Comparison of ENCODE assay signal across 8 cellular contexts in genomic region chr11:116773203-116774112, GRCh38. TPM values are rescaled to one million over a fixed set of nuclear protein-coding genes. Genes with fewer than 3 reads are reported as not detected.
DNase-seq lines count a peak whose midpoint lies in the region; ATAC-seq, FAIRE-seq and TF ChIP-seq lines count a peak whose summit lies in the region.

No MANE protein-coding gene starts in this region.

- WGBS in esophagus squamous epithelium, 2 donors, result 6 to 8% methylated on average over 14 to 15 of the region's 25 CpGs

- H3K36me3 ChIP-seq in BJ (ENCODE audit: control insufficient read depth, insufficient read depth, low read length) (peaks cover 4% of the 10 kb centered on the region), esophagus squamous epithelium (peaks cover 5 to 43% (median 10%) of the 10 kb centered on the region in 3 donors), neural cell (ENCODE audit: insufficient read depth, low read length) (no peaks in the 10 kb centered on the region)

- peak overlapping the region; percentile 90 to 96 (median 92) for H3K27ac ChIP-seq in esophagus squamous epithelium
- H3K27ac ChIP-seq in neural cell (ENCODE audit: low read length), result no peak overlapping the region

- H3K27me3 ChIP-seq in BJ (ENCODE audit: control insufficient read depth, insufficient read depth, low read length) (no peaks in the 10 kb centered on the region), esophagus squamous epithelium (no peaks in the 10 kb centered on the region), neural cell (ENCODE audit: insufficient read depth, low read depth, low read length) (no peaks in the 10 kb centered on the region)

- DNase-seq in BJ (ENCODE audit: low read depth) (no peak), SKM-1 treated with dmso at 0.1 percent for 144 hours (lab: John Stamatoyannopoulos, UW; ENCODE audit: unreplicated experiment) (peak; percentile 75), esophagus squamous epithelium (lab: John Stamatoyannopoulos, UW) (peak; percentile 56), islet precursor cell (no peak), GM19239 (ENCODE audit: insufficient read length, low spot score) (no peak)

- CTCF ChIA-PET in BJ (lab: Yijun Ruan, JAX), result no interaction called here

- H3K79me2 ChIP-seq in neural cell (replicated peaks; ENCODE audit: insufficient read depth, low read length), result peaks cover 16% of the 10 kb centered on the region

- no peaks in the 10 kb centered on the region for H3F3A ChIP-seq in neural cell (ENCODE audit: insufficient read depth, low read length, poor library complexity, severe bottlenecking)

- no peak for TF ChIP-seq POLR2A in esophagus squamous epithelium (IDR thresholded peaks at IDR 0.05)

- H3K4me2 ChIP-seq in neural cell (ENCODE audit: low read length), result peak overlapping the region; percentile 76

- peaks cover 17 to 39% (median 21%) of the 10 kb centered on the region in 3 donors for H3K4me1 ChIP-seq in esophagus squamous epithelium

- no peaks in the 10 kb centered on the region for H3K9me2 ChIP-seq in neural cell (ENCODE audit: insufficient read depth, low read length)

- H3K9ac ChIP-seq in neural cell (ENCODE audit: low read length), result peak overlapping the region; percentile 83

- H2AFZ ChIP-seq in neural cell (ENCODE audit: low read depth, low read length), result no peak overlapping the region

- H4K20me1 ChIP-seq in neural cell (ENCODE audit: insufficient read depth), result no peaks in the 10 kb centered on the region

- no peak for TF ChIP-seq EP300 in neural cell (conservative IDR thresholded peaks at IDR 0.05; ENCODE audit: poor library complexity, severe bottlenecking)

- H3K4me3 ChIP-seq in BJ (ENCODE audit: low read depth, low read length), result peak overlapping the region; percentile 94
- H3K4me3 ChIP-seq in esophagus squamous epithelium, result peak overlapping the region; percentile 59 to 81 (median 76)
- H3K4me3 ChIP-seq in neural cell (ENCODE audit: low read length), result peak overlapping the region; percentile 95

- peak; percentile 40 for ATAC-seq in GM18909 (IDR thresholded peaks at IDR 0.05; ENCODE audit: poor library complexity, unreplicated experiment)
- peak; percentile 31 for ATAC-seq in HG03342 (IDR thresholded peaks at IDR 0.05; ENCODE audit: unreplicated experiment)

- no peak for TF ChIP-seq CTCF in BJ (IDR thresholded peaks at IDR 0.05; ENCODE audit: insufficient read depth, low read depth, low read length)
- peak in 1 of 6 experiments; percentile 7 for TF ChIP-seq CTCF in esophagus squamous epithelium (IDR thresholded peaks at IDR 0.05)
- no peak for TF ChIP-seq CTCF in neural cell (IDR thresholded peaks at IDR 0.05; ENCODE audit: poor library complexity, severe bottlenecking)

- intact Hi-C loops in esophagus squamous epithelium (cut with DNase I), result no loop called here

- no peak for FAIRE-seq in GM19239 (lab: Jason Lieb, UNC)

- no peak for TF ChIP-seq RAD21 in neural cell (conservative IDR thresholded peaks at IDR 0.05)

- H3K9me3 ChIP-seq in esophagus squamous epithelium (no peaks in the 10 kb centered on the region), neural cell (ENCODE audit: low read length) (no peaks in the 10 kb centered on the region)

- POLR2A ChIA-PET in BJ (lab: Charles Lee), result interaction anchor here (0.6 kb wide), 1 partner anchor 15 kb away, joined by 3 read pairs; no protein-coding TSS in a partner anchor

TF ChIP-seq in neural cell, 6 proteins besides CTCF, POLR2A, EP300 and RAD21:
- TF ChIP-seq EZH2 (IDR thresholded peaks at IDR 0.05; ENCODE audit: borderline replicate concordance, insufficient read depth, low read length, poor library complexity, severe bottlenecking) (no peak), POLR2AphosphoS5 (IDR thresholded peaks at IDR 0.05) (no peak), TAF1 (IDR thresholded peaks at IDR 0.05; ENCODE audit: low read depth) (no peak)
- TF ChIP-seq, protein P1, sequence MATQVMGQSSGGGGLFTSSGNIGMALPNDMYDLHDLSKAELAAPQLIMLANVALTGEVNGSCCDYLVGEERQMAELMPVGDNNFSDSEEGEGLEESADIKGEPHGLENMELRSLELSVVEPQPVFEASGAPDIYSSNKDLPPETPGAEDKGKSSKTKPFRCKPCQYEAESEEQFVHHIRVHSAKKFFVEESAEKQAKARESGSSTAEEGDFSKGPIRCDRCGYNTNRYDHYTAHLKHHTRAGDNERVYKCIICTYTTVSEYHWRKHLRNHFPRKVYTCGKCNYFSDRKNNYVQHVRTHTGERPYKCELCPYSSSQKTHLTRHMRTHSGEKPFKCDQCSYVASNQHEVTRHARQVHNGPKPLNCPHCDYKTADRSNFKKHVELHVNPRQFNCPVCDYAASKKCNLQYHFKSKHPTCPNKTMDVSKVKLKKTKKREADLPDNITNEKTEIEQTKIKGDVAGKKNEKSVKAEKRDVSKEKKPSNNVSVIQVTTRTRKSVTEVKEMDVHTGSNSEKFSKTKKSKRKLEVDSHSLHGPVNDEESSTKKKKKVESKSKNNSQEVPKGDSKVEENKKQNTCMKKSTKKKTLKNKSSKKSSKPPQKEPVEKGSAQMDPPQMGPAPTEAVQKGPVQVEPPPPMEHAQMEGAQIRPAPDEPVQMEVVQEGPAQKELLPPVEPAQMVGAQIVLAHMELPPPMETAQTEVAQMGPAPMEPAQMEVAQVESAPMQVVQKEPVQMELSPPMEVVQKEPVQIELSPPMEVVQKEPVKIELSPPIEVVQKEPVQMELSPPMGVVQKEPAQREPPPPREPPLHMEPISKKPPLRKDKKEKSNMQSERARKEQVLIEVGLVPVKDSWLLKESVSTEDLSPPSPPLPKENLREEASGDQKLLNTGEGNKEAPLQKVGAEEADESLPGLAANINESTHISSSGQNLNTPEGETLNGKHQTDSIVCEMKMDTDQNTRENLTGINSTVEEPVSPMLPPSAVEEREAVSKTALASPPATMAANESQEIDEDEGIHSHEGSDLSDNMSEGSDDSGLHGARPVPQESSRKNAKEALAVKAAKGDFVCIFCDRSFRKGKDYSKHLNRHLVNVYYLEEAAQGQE (IDR thresholded peaks at IDR 0.05; ENCODE audit: borderline replicate concordance), result no peak

RNA-seq across cellular contexts. Expression of gene BUD13, which starts 0.7 kb away (rescaled TPM):
- 11.7 and 13.6 TPM in 2 replicates for polyA plus RNA-seq in BJ (2011; rRNA removed)
- 10.8 and 14.3 TPM in 2 replicates for polyA minus RNA-seq in BJ (2011; rRNA and poly(A)+ RNA removed)
- 10 to 100 TPM in 3 of 4 donors, 1 to 10 TPM in 1; 6.0 to 13.9 (median 12.0) TPM for total RNA-seq in esophagus squamous epithelium
- polyA plus RNA-seq in neural cell, result 19.1 and 20.5 TPM in 2 replicates
- 22.6 and 25.6 TPM in 2 replicates for polyA minus RNA-seq in neural cell

RNA-seq across cellular contexts. Expression of gene ZPR1, which starts 14.4 kb away (rescaled TPM):
- polyA plus RNA-seq in BJ (2011; rRNA removed) (51.0 and 63.8 TPM in 2 replicates), neural cell (34.5 and 64.7 TPM in 2 replicates)
- polyA minus RNA-seq in BJ (2011; rRNA and poly(A)+ RNA removed), result 21.0 and 26.4 TPM in 2 replicates
- total RNA-seq in esophagus squamous epithelium, result 10 to 100 TPM; 22.1 to 31.0 (median 26.2) TPM
- polyA minus RNA-seq in neural cell, result 37.3 and 41.6 TPM in 2 replicates

RNA-seq across cellular contexts. Expression of gene APOA5, which starts 18.2 kb away (rescaled TPM):
- polyA plus RNA-seq in BJ (2011; rRNA removed) (not detected in 2 replicates), neural cell (not detected in 2 replicates)
- polyA minus RNA-seq in BJ (2011; rRNA and poly(A)+ RNA removed), result not detected in 2 replicates
- total RNA-seq in esophagus squamous epithelium, result not detected
- polyA minus RNA-seq in neural cell, result not detected in 2 replicates

RNA-seq across cellular contexts. Expression of gene APOA4, which starts 49.6 kb away (rescaled TPM):
- not detected in 2 replicates for polyA plus RNA-seq in BJ (2011; rRNA removed)
- not detected in 2 replicates for polyA minus RNA-seq in BJ (2011; rRNA and poly(A)+ RNA removed)
- not detected for total RNA-seq in esophagus squamous epithelium
- polyA plus RNA-seq in neural cell, result not detected in 2 replicates
- polyA minus RNA-seq in neural cell, result not detected in 2 replicates

RNA-seq across cellular contexts. Expression of gene APOC3, which starts 56.2 kb away (rescaled TPM):
- polyA plus RNA-seq in BJ (2011; rRNA removed) (not detected in 2 replicates), neural cell (not detected in 2 replicates)
- polyA minus RNA-seq in BJ (2011; rRNA and poly(A)+ RNA removed), result not detected in 2 replicates
- total RNA-seq in esophagus squamous epithelium, result not detected
- polyA minus RNA-seq in neural cell, result not detected in 2 replicates

Comparison
In these comparisons a context has a peak if more than half of its experiments do, and no peak if none do; other contexts are left out.
1. DNase-seq: peak in SKM-1 treated with dmso at 0.1 percent for 144 hours (single experiment) and esophagus squamous epithelium (single experiment); none in BJ (single experiment), islet precursor cell (single experiment) and GM19239 (single experiment).
2. Peak in every context shown above with its lines, with median percentiles within 50 percentile points of each other: H3K4me3 ChIP-seq.